In the genomic region with DNA sequence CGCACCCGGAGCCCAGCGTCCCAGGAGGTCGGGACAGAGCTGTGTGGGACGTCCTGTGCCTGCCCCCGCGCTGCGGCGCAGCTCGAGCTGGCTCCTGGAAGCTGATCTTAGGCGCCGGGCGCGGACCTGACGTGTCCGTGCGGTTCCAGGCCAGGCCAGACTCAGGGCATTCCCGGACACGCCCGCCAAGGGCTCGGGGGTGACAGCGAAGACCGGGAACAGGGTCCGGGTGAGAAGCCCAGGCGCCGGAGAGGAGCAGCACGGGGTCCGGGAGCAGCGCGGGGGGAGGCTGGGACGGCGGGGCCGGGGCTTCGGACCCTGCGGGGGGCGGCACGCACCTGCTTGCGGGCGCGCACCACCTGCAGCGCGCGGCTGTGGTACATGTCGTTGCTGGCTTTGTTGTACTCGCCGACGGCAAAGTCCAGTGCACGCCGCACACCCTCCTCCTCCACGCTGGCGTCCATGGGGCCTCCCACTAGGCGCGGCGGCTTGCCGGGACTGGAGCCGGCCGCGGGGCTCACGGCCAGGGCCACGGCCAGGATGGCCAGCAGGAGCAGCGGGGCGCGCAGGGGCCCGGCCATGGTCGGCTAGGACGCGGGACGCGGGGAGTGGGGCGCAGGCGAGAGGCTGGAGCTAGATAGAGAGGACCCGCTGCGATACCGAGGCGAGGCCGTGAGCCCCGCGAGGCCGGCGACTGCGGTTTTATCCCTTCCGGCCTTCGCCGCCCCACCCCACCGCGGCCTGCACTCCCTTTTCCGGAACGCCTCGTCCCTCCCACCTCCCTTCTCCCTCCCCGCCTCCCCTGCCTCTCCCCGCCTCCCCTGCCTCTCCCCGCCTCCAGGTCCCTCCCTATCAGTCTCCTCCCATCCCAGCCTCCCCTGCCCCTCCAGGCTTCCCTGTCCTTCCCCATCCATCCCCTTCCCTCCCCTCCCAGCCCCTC, we compare ENCODE assay signal across 1 cellular context.
TF ChIP-seq lines count a peak whose summit lies in the region.

A gene with protein sequence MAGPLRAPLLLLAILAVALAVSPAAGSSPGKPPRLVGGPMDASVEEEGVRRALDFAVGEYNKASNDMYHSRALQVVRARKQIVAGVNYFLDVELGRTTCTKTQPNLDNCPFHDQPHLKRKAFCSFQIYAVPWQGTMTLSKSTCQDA (minus strand): TSS at position 674 of the 940 bp plus-strand sequence. CDS start 93 bp downstream, at position 581.

TF ChIP-seq in HepG2, 621 proteins besides CTCF, POLR2A, EP300 and RAD21 (continued from another document and continues in another):
- TF ChIP-seq, protein P1, sequence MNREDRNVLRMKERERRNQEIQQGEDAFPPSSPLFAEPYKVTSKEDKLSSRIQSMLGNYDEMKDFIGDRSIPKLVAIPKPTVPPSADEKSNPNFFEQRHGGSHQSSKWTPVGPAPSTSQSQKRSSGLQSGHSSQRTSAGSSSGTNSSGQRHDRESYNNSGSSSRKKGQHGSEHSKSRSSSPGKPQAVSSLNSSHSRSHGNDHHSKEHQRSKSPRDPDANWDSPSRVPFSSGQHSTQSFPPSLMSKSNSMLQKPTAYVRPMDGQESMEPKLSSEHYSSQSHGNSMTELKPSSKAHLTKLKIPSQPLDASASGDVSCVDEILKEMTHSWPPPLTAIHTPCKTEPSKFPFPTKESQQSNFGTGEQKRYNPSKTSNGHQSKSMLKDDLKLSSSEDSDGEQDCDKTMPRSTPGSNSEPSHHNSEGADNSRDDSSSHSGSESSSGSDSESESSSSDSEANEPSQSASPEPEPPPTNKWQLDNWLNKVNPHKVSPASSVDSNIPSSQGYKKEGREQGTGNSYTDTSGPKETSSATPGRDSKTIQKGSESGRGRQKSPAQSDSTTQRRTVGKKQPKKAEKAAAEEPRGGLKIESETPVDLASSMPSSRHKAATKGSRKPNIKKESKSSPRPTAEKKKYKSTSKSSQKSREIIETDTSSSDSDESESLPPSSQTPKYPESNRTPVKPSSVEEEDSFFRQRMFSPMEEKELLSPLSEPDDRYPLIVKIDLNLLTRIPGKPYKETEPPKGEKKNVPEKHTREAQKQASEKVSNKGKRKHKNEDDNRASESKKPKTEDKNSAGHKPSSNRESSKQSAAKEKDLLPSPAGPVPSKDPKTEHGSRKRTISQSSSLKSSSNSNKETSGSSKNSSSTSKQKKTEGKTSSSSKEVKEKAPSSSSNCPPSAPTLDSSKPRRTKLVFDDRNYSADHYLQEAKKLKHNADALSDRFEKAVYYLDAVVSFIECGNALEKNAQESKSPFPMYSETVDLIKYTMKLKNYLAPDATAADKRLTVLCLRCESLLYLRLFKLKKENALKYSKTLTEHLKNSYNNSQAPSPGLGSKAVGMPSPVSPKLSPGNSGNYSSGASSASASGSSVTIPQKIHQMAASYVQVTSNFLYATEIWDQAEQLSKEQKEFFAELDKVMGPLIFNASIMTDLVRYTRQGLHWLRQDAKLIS (CRISPR knock-in tag; IDR thresholded peaks at IDR 0.05) = peak; percentile 87
- TF ChIP-seq NONO (IDR thresholded peaks at IDR 0.05) = no peak
- TF ChIP-seq NONO (CRISPR knock-in tag; conservative IDR thresholded peaks at IDR 0.05) = peak; percentile 98
- TF ChIP-seq, protein P2, sequence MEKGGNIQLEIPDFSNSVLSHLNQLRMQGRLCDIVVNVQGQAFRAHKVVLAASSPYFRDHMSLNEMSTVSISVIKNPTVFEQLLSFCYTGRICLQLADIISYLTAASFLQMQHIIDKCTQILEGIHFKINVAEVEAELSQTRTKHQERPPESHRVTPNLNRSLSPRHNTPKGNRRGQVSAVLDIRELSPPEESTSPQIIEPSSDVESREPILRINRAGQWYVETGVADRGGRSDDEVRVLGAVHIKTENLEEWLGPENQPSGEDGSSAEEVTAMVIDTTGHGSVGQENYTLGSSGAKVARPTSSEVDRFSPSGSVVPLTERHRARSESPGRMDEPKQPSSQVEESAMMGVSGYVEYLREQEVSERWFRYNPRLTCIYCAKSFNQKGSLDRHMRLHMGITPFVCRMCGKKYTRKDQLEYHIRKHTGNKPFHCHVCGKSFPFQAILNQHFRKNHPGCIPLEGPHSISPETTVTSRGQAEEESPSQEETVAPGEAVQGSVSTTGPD (CRISPR knock-in tag; IDR thresholded peaks at IDR 0.05) = no peak
- no peak for TF ChIP-seq MTF1 (CRISPR knock-in tag; IDR thresholded peaks at IDR 0.05)
- 0 out of 2 replicates have a peak, but pooled peaks have one; percentile 14 for TF ChIP-seq ZNF44 (CRISPR knock-in tag; IDR thresholded peaks at IDR 0.05)
- TF ChIP-seq YY1 (IDR thresholded peaks at IDR 0.05; ENCODE audit: insufficient read depth, insufficient replicate concordance, low read depth, low read length) = peak; percentile 76
- peak; percentile 91 for TF ChIP-seq ARNT2 (CRISPR knock-in tag; IDR thresholded peaks at IDR 0.05; ENCODE audit: low read depth)
- TF ChIP-seq PCBP1 (IDR thresholded peaks at IDR 0.05; ENCODE audit: borderline replicate concordance, low read depth, low read length) = peak; percentile 91
- TF ChIP-seq, protein P3, sequence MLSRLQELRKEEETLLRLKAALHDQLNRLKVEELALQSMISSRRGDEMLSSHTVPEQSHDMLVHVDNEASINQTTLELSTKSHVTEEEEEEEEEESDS (CRISPR knock-in tag; IDR thresholded peaks at IDR 0.05; ENCODE audit: borderline replicate concordance) = peak; percentile 50
- no peak for TF ChIP-seq ZNF282 (IDR thresholded peaks at IDR 0.05; ENCODE audit: partially characterized antibody)
- TF ChIP-seq, protein P4, sequence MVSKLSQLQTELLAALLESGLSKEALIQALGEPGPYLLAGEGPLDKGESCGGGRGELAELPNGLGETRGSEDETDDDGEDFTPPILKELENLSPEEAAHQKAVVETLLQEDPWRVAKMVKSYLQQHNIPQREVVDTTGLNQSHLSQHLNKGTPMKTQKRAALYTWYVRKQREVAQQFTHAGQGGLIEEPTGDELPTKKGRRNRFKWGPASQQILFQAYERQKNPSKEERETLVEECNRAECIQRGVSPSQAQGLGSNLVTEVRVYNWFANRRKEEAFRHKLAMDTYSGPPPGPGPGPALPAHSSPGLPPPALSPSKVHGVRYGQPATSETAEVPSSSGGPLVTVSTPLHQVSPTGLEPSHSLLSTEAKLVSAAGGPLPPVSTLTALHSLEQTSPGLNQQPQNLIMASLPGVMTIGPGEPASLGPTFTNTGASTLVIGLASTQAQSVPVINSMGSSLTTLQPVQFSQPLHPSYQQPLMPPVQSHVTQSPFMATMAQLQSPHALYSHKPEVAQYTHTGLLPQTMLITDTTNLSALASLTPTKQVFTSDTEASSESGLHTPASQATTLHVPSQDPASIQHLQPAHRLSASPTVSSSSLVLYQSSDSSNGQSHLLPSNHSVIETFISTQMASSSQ (IDR thresholded peaks at IDR 0.05; ENCODE audit: low read depth) = no peak
- TF ChIP-seq, protein P4 (CRISPR knock-in tag; IDR thresholded peaks at IDR 0.05; ENCODE audit: borderline replicate concordance) = peak; percentile 74
- peak; percentile 95; the same call in 1 of the 2 replicates for TF ChIP-seq DR1 (CRISPR knock-in tag; IDR thresholded peaks at IDR 0.05)
- TF ChIP-seq, protein P5, sequence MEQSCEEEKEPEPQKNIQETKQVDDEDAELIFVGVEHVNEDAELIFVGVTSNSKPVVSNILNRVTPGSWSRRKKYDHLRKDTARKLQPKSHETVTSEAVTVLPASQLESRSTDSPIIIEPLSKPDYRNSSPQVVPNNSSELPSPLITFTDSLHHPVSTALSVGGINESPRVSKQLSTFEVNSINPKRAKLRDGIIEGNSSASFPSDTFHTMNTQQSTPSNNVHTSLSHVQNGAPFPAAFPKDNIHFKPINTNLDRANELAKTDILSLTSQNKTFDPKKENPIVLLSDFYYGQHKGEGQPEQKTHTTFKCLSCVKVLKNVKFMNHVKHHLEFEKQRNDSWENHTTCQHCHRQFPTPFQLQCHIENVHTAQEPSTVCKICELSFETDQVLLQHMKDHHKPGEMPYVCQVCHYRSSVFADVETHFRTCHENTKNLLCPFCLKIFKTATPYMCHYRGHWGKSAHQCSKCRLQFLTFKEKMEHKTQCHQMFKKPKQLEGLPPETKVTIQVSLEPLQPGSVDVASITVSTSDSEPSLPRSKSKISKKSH (CRISPR knock-in tag; IDR thresholded peaks at IDR 0.05; ENCODE audit: borderline replicate concordance) = peak; percentile 93
- no peak for TF ChIP-seq ATM (IDR thresholded peaks at IDR 0.05; ENCODE audit: borderline replicate concordance)
- TF ChIP-seq ATAD3A (CRISPR knock-in tag; IDR thresholded peaks at IDR 0.05) = peak; percentile 67; the same call in 1 of the 2 replicates
- TF ChIP-seq ZSCAN22 (CRISPR knock-in tag; IDR thresholded peaks at IDR 0.05) = peak; percentile 73; the same call in 1 of the 2 replicates
- TF ChIP-seq ZNF569 (CRISPR knock-in tag; IDR thresholded peaks at IDR 0.05; ENCODE audit: borderline replicate concordance) = no peak
- TF ChIP-seq ZNF577 (CRISPR knock-in tag; IDR thresholded peaks at IDR 0.05; ENCODE audit: borderline replicate concordance, low read depth) = no peak
- TF ChIP-seq, protein P6, sequence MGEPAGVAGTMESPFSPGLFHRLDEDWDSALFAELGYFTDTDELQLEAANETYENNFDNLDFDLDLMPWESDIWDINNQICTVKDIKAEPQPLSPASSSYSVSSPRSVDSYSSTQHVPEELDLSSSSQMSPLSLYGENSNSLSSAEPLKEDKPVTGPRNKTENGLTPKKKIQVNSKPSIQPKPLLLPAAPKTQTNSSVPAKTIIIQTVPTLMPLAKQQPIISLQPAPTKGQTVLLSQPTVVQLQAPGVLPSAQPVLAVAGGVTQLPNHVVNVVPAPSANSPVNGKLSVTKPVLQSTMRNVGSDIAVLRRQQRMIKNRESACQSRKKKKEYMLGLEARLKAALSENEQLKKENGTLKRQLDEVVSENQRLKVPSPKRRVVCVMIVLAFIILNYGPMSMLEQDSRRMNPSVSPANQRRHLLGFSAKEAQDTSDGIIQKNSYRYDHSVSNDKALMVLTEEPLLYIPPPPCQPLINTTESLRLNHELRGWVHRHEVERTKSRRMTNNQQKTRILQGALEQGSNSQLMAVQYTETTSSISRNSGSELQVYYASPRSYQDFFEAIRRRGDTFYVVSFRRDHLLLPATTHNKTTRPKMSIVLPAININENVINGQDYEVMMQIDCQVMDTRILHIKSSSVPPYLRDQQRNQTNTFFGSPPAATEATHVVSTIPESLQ (CRISPR knock-in tag; conservative IDR thresholded peaks at IDR 0.05) = 0 out of 2 replicates have a peak, but pooled peaks have one; percentile 71
- peak; percentile 69 for TF ChIP-seq CENPT (CRISPR knock-in tag; IDR thresholded peaks at IDR 0.05; ENCODE audit: low read depth)
- TF ChIP-seq, protein P7, sequence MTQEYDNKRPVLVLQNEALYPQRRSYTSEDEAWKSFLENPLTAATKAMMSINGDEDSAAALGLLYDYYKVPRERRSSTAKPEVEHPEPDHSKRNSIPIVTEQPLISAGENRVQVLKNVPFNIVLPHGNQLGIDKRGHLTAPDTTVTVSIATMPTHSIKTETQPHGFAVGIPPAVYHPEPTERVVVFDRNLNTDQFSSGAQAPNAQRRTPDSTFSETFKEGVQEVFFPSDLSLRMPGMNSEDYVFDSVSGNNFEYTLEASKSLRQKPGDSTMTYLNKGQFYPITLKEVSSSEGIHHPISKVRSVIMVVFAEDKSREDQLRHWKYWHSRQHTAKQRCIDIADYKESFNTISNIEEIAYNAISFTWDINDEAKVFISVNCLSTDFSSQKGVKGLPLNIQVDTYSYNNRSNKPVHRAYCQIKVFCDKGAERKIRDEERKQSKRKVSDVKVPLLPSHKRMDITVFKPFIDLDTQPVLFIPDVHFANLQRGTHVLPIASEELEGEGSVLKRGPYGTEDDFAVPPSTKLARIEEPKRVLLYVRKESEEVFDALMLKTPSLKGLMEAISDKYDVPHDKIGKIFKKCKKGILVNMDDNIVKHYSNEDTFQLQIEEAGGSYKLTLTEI (CRISPR knock-in tag; conservative IDR thresholded peaks at IDR 0.05) = no peak; the same call in 1 of the 2 replicates
- no peak for TF ChIP-seq HMGA1 (CRISPR knock-in tag; conservative IDR thresholded peaks at IDR 0.05)
- TF ChIP-seq, protein P8, sequence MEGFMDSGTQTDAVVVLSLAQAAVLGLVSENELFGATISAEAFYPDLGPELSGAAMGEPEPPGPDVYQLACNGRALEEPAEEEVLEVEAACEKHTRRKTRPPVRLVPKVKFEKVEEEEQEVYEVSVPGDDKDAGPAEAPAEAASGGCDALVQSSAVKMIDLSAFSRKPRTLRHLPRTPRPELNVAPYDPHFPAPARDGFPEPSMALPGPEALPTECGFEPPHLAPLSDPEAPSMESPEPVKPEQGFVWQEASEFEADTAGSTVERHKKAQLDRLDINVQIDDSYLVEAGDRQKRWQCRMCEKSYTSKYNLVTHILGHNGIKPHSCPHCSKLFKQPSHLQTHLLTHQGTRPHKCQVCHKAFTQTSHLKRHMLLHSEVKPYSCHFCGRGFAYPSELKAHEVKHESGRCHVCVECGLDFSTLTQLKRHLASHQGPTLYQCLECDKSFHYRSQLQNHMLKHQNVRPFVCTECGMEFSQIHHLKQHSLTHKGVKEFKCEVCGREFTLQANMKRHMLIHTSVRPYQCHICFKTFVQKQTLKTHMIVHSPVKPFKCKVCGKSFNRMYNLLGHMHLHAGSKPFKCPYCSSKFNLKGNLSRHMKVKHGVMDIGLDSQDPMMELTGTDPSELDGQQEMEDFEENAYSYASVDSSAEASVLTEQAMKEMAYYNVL (CRISPR knock-in tag; IDR thresholded peaks at IDR 0.05; ENCODE audit: borderline replicate concordance) = peak; percentile 49; the same call in 1 of the 2 replicates
- TF ChIP-seq ZFP36L1 (CRISPR knock-in tag; IDR thresholded peaks at IDR 0.05) = no peak; the same call in 1 of the 2 replicates
- peak; percentile 85 for TF ChIP-seq ZBTB38 (CRISPR knock-in tag; IDR thresholded peaks at IDR 0.05)
- TF ChIP-seq ZNF790 (CRISPR knock-in tag; IDR thresholded peaks at IDR 0.05; ENCODE audit: borderline replicate concordance) = 0 out of 2 replicates have a peak, but pooled peaks have one; percentile 79
- TF ChIP-seq, protein P9, sequence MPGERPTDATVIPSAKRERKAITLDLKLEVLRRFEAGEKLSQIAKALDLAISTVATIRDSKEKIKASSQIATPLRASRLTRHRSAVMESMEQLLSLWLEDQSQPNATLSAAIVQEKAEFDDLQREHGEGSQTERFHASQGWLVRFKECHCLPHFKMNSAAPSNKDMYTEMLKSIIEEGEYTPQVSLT (CRISPR knock-in tag; IDR thresholded peaks at IDR 0.05; ENCODE audit: borderline replicate concordance, low read depth) = 0 out of 2 replicates have a peak, but pooled peaks have one; percentile 57
- peak; percentile 99 for TF ChIP-seq ZNF225 (CRISPR knock-in tag; IDR thresholded peaks at IDR 0.05)
- TF ChIP-seq RFXAP (CRISPR knock-in tag; IDR thresholded peaks at IDR 0.05; ENCODE audit: borderline replicate concordance) = peak; percentile 76; the same call in 1 of the 2 replicates
- TF ChIP-seq PPARG (CRISPR knock-in tag; conservative IDR thresholded peaks at IDR 0.05) = no peak
- peak; percentile 82; the same call in 1 of the 2 replicates for TF ChIP-seq CBX5 (CRISPR knock-in tag; IDR thresholded peaks at IDR 0.05; ENCODE audit: borderline replicate concordance)
- TF ChIP-seq CC2D1A (CRISPR knock-in tag; IDR thresholded peaks at IDR 0.05) = 0 out of 2 replicates have a peak, but pooled peaks have one; percentile 70
